In genomic region chr16:610513-611381, GRCh38 we compare ENCODE assay signal across 7 cellular contexts. TPM values are rescaled to one million over a fixed set of nuclear protein-coding genes. Genes with fewer than 3 reads are reported as not detected.
DNase-seq lines count a peak whose midpoint lies in the region; ATAC-seq, FAIRE-seq and TF ChIP-seq lines count a peak whose summit lies in the region.

No MANE protein-coding gene starts in this region.

- no peak overlapping the region for H3K4me3 ChIP-seq in lower lobe of right lung

- ATAC-seq in lower lobe of right lung = peak; percentile 94 to 95
- ATAC-seq in GM18873 (IDR thresholded peaks at IDR 0.05; ENCODE audit: low FRiP score, unreplicated experiment) = no peak
- no peak for ATAC-seq in HG03108 (IDR thresholded peaks at IDR 0.05; ENCODE audit: unreplicated experiment)

- FAIRE-seq in GM19239 (lab: Jason Lieb, UNC) = no peak

- H3K27me3 ChIP-seq in lower lobe of right lung (ENCODE audit: low read depth) = no peaks in the 10 kb centered on the region

- intact Hi-C loops in lower lobe of right lung (cut with DNase I) = no loop called here

- DNase-seq in GM19239 (ENCODE audit: insufficient read length, low spot score) (peak; percentile 67), UCSD-AML1 (lab: John Stamatoyannopoulos, UW; ENCODE audit: unreplicated experiment) (peak; percentile 52), caudate nucleus (lab: John Stamatoyannopoulos, UW) (peak in 57 of 61 donors; percentile 15 to 88 (median 55)), lower lobe of right lung (peak; percentile 83)
- DNase-seq in stimulated activated CD8-positive, alpha-beta memory T cell treated with anti-CD3 and anti-CD28 coated beads, Interleukin-4, amount 100 ng/mL, for 24 hours (ENCODE audit: low read depth) = peak; percentile 55

- peaks cover 10% of the 10 kb centered on the region for H3K4me1 ChIP-seq in lower lobe of right lung

- peak; percentile 83 for TF ChIP-seq CTCF in lower lobe of right lung (IDR thresholded peaks at IDR 0.05)

- no peaks in the 10 kb centered on the region for H3K9me3 ChIP-seq in lower lobe of right lung

- H3K27ac ChIP-seq in caudate nucleus (ENCODE audit: low read depth, low read length) = no peak overlapping the region
- no peak overlapping the region for H3K27ac ChIP-seq in lower lobe of right lung

- H3K36me3 ChIP-seq in lower lobe of right lung = no peaks in the 10 kb centered on the region

RNA-seq across cellular contexts. Expression of gene WFIKKN1, which starts 20.0 kb away (rescaled TPM):
- 1.2 TPM for total RNA-seq in lower lobe of right lung

RNA-seq across cellular contexts. Expression of gene RAB40C, which starts 20.9 kb away (rescaled TPM):
- total RNA-seq in lower lobe of right lung = 40.1 TPM

RNA-seq across cellular contexts. Expression of gene METTL26, which starts 25.4 kb away (rescaled TPM):
- 63.1 TPM for total RNA-seq in lower lobe of right lung

RNA-seq across cellular contexts. Expression of gene MCRIP2, which starts 30.9 kb away (rescaled TPM):
- 47.7 TPM for total RNA-seq in lower lobe of right lung

RNA-seq across cellular contexts. Expression of gene WDR90, which starts 38.4 kb away (rescaled TPM):
- total RNA-seq in lower lobe of right lung = 31.4 TPM

Comparison
In these comparisons a context has a peak if more than half of its experiments do, and no peak if none do; other contexts are left out.
1. ATAC-seq: peak in lower lobe of right lung (2 of 2); none in GM18873 (single experiment) and HG03108 (single experiment).
2. Peak in every context shown above with its lines, with median percentiles within 50 percentile points of each other: DNase-seq.